Comparison of ENCODE assay signal across 14 cellular contexts in the genomic region with DNA sequence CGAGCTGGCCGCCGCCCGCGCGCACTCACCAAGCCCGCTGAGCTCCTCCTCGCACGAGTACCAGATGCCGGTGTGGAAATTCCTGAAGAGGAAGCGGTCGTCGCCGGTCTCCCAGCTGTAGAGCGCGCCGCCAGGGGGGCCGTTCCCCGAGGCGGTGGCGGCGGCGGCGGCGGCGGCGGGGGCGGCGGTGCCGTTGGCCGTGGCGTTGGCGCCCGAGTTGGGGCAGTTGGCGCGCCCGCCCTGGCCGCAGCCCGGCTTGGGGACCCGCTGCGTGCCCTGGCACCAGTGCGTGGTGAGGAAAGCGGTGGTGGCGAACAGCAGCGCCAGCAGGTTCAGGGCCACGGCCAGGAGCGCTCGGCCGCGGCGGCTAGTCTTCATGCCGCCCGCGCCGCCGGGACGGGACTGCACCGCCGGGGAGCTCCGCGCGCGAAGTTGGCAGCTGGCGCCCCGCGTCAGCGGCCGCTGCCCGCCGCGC. TPM values are rescaled to one million over a fixed set of nuclear protein-coding genes. Genes with fewer than 3 reads are reported as not detected.
A peak's percentile ranks its signal among the peaks of the same experiment; 100 is the strongest.
DNase-seq lines count a peak whose midpoint lies in the region; ATAC-seq, FAIRE-seq and TF ChIP-seq lines count a peak whose summit lies in the region.
"Had no signal": no experiment of that assay in that cellular context is flagged by ENCODE, and none has a peak within 500 bp of the region (broad histone marks: within the 10 kb centered on the region; RNA-seq: fewer than 3 reads in every experiment).

No MANE protein-coding gene starts in this region.

- H3K36me3 ChIP-seq in HepG2 (replicated peaks in 1 of 2; ENCODE audit: control insufficient read depth in 1 of 2, insufficient read depth in 2 of 2, low read length in 2 of 2) (no peaks in the 10 kb centered on the region), right lobe of liver (no peaks in the 10 kb centered on the region)
- H3K36me3 ChIP-seq: ovary had no signal

- no peak overlapping the region for H3K27ac Mint-ChIP-seq in memory B cell
- H3K27ac Mint-ChIP-seq: activated T-helper 2 cell treated with anti-CD3 and anti-CD28 coated beads, Interferon-gamma antibody, Interleukin-2, Interleukin-4, amounts not matched to agents 10 μg/mL and 5 μg/mL and 100 μg/mL, durations not matched to agents 14 hours and 24 hours and 36 hours had no signal

- H3K27me3 ChIP-seq in HepG2 (ENCODE audit: control insufficient read depth in 1 of 2, insufficient read depth in 2 of 2, low read length in 2 of 2) = peaks cover 26 to 88% of the 10 kb centered on the region in 2 experiments
- peaks cover 0 to 12% of the 10 kb centered on the region in 2 donors for H3K27me3 ChIP-seq in right lobe of liver
- H3K27me3 ChIP-seq: ovary had no signal

- H3K79me2 ChIP-seq in HepG2 (ENCODE audit: insufficient read depth, low read length) = no peaks in the 10 kb centered on the region

- whole genome bisulfite sequencing in HepG2 (ENCODE audit: low lambda C conversion rate) = 25% methylated on average over 7 of the region's 71 CpGs
- 2% methylated on average over 25 of the region's 71 CpGs for WGBS in right lobe of liver (ENCODE audit: insufficient coverage, low coverage, low lambda C conversion rate, missing lambda C conversion rate)

- no peaks in the 10 kb centered on the region for H3K4me1 Mint-ChIP-seq in memory B cell

- no peak for DNase-seq in HepG2 (ENCODE audit: low spot score)
- DNase-seq in right lobe of liver = no peak
- DNase-seq in cerebellum (ENCODE audit: low spot score) = peak; percentile 28
- no peak for DNase-seq in memory B cell (ENCODE audit: low spot score in 2 of 2)
- DNase-seq in cerebellar nuclear complex (lab: John Stamatoyannopoulos, UW) = no peak
- DNase-seq in COR-L47 (lab: John Stamatoyannopoulos, UW) = no peak
- DNase-seq: DMS153, NCI-H187 treated with DMSO at 0.1 percent for 48 hours, ovary, T-helper 1 cell had no signal

- POLR2A ChIA-PET in HepG2 (lab: Yijun Ruan, JAX) = no interaction called here

- TF ChIP-seq CTCF in HepG2 (CRISPR knock-in tag; IDR thresholded peaks at IDR 0.05) = no peak
- TF ChIP-seq CTCF in right lobe of liver (IDR thresholded peaks at IDR 0.05) = no peak

- no peak for TF ChIP-seq RAD21 in HepG2 (CRISPR knock-in tag; IDR thresholded peaks at IDR 0.05)

- H2AFZ ChIP-seq in HepG2 (ENCODE audit: low read length) = no peak overlapping the region

- BruUV-seq in HepG2 (replicated peaks; lab: Mats Ljungman, UMichigan) = no TSS peak

- H3K4me3 ChIP-seq in HepG2 (replicated peaks in 1 of 3; ENCODE audit: insufficient read depth in 1 of 3, low read depth in 2 of 3, low read length in 3 of 3) (peak overlapping the region in 2 of 3 experiments; percentile 20 to 30; a peak in 3 of 6 replicates), right lobe of liver (peak overlapping the region in 1 of 3 donors; percentile 26)
- H3K4me3 ChIP-seq: ovary had no signal

- TF ChIP-seq EP300 in HepG2 (IDR thresholded peaks at IDR 0.05; ENCODE audit: low read depth in 2 of 2, low read length in 2 of 2) = no peak
- TF ChIP-seq EP300 in HepG2 (CRISPR knock-in tag; IDR thresholded peaks at IDR 0.05; ENCODE audit: borderline replicate concordance) = no peak

- H3K9me3 ChIP-seq in HepG2 (ENCODE audit: low read length) = no peaks in the 10 kb centered on the region
- H3K9me3 ChIP-seq in right lobe of liver = no peaks in the 10 kb centered on the region
- H3K9me3 ChIP-seq: ovary had no signal

- H3K36me3 Mint-ChIP-seq in memory B cell = no peaks in the 10 kb centered on the region

- intact Hi-C loops in HepG2 (cut with micrococcal nuclease; ENCODE audit: unreplicated experiment) (no loop called here), right lobe of liver (cut with DNase I) (loop anchor here (10.0 kb wide), 1 partner anchor 88 kb away; no protein-coding TSS in a partner anchor)

- FAIRE-seq in HepG2 (lab: Jason Lieb, UNC) = no peak

- H3K4me1 ChIP-seq in HepG2 (ENCODE audit: insufficient read depth, low read length) = no peaks in the 10 kb centered on the region
- no peaks in the 10 kb centered on the region for H3K4me1 ChIP-seq in right lobe of liver

- TF ChIP-seq POLR2A in HepG2 (IDR thresholded peaks at IDR 0.05; ENCODE audit: insufficient read depth in 1 of 2, low read depth in 2 of 2, low read length in 2 of 2) = no peak
- TF ChIP-seq POLR2A in right lobe of liver (IDR thresholded peaks at IDR 0.05) = no peak

- H3K4me2 ChIP-seq in HepG2 (ENCODE audit: low read depth, low read length) = no peak overlapping the region; the same call in 1 of the 2 replicates

- CTCF ChIA-PET in HepG2 (lab: Yijun Ruan, JAX; ENCODE audit: low intra/inter-chr PET ratio, low total read pairs) = no interaction called here

- no peak for ATAC-seq in HepG2
- no peak for ATAC-seq in right lobe of liver
- ATAC-seq in memory B cell (ENCODE audit: low read depth) = peak; percentile 37
- no peak for ATAC-seq in HG03571 (IDR thresholded peaks at IDR 0.05; ENCODE audit: unreplicated experiment)
- no peak for ATAC-seq in HG02973 (IDR thresholded peaks at IDR 0.05; ENCODE audit: unreplicated experiment)

- no peak overlapping the region for H3K9ac ChIP-seq in HepG2 (ENCODE audit: insufficient read depth, low read depth, low read length)

- H3K9me3 Mint-ChIP-seq in memory B cell = no peaks in the 10 kb centered on the region
- H3K9me3 Mint-ChIP-seq: activated T-helper 2 cell treated with anti-CD3 and anti-CD28 coated beads, Interferon-gamma antibody, Interleukin-2, Interleukin-4, amounts not matched to agents 10 μg/mL and 5 μg/mL and 100 μg/mL, durations not matched to agents 14 hours and 24 hours and 36 hours had no signal

- in situ Hi-C loops in HepG2 (cut with HindIII; ENCODE audit: extremely low pct_ligation_motif_present, low pct_unique_long_range_greater_than_20kb) = no loop called here

- no peak overlapping the region for H3K4me3 Mint-ChIP-seq in memory B cell

- no peak overlapping the region for H3K27ac ChIP-seq in HepG2 (ENCODE audit: extremely low read length, insufficient read depth, low read length)
- H3K27ac ChIP-seq in right lobe of liver = no peak overlapping the region
- H3K27ac ChIP-seq: ovary had no signal

- H3K27me3 Mint-ChIP-seq in memory B cell = peaks cover 37% of the 10 kb centered on the region

- H4K20me1 ChIP-seq in HepG2 (ENCODE audit: insufficient read depth, low read length) = peaks cover 3% of the 10 kb centered on the region; the same call in 1 of the 2 replicates

TF ChIP-seq in HepG2, 621 proteins besides CTCF, POLR2A, EP300 and RAD21:
- TF ChIP-seq ZNF607 (CRISPR knock-in tag; IDR thresholded peaks at IDR 0.05; ENCODE audit: borderline replicate concordance) = no peak
- TF ChIP-seq, protein P1, sequence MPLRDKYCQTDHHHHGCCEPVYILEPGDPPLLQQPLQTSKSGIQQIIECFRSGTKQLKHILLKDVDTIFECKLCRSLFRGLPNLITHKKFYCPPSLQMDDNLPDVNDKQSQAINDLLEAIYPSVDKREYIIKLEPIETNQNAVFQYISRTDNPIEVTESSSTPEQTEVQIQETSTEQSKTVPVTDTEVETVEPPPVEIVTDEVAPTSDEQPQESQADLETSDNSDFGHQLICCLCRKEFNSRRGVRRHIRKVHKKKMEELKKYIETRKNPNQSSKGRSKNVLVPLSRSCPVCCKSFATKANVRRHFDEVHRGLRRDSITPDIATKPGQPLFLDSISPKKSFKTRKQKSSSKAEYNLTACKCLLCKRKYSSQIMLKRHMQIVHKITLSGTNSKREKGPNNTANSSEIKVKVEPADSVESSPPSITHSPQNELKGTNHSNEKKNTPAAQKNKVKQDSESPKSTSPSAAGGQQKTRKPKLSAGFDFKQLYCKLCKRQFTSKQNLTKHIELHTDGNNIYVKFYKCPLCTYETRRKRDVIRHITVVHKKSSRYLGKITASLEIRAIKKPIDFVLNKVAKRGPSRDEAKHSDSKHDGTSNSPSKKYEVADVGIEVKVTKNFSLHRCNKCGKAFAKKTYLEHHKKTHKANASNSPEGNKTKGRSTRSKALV (CRISPR knock-in tag; IDR thresholded peaks at IDR 0.05) = peak; percentile 31; the same call in 1 of the 2 replicates

RNA-seq across cellular contexts. Expression of a gene that starts 0.4 kb away (rescaled TPM):
- total RNA-seq in HepG2 (2016; rRNA removed; fragmentation: Illumina TruSeq; extraction: Trizol) = not detected in 2 replicates
- total RNA-seq in HepG2 (2016; cell fraction: cytosol; rRNA removed; fragmentation: Illumina TruSeq; extraction: Trizol; ENCODE audit: low read depth) = not detected in 2 replicates
- not detected in 2 replicates for total RNA-seq in HepG2 (2016; cell fraction: insoluble cytoplasmic fraction; rRNA removed; fragmentation: Illumina TruSeq; extraction: Trizol)
- not detected in 2 replicates for total RNA-seq in HepG2 (2016; cell fraction: membrane; rRNA removed; fragmentation: Illumina TruSeq; extraction: Trizol)
- not detected in 2 replicates for total RNA-seq in HepG2 (2016; cell fraction: nucleus; rRNA removed; fragmentation: Illumina TruSeq; extraction: Trizol)
- polyA plus RNA-seq in HepG2 (2011; rRNA removed) = not detected in 2 replicates
- polyA plus RNA-seq in HepG2 (2011; cell fraction: cytosol; rRNA removed) = not detected in 2 replicates
- not detected in 2 replicates for polyA plus RNA-seq in HepG2 (2011; cell fraction: nucleus; rRNA removed)
- polyA plus RNA-seq in HepG2 (2012) = not detected in 2 replicates
- polyA plus RNA-seq in HepG2 (2016; cell fraction: cytosol; fragmentation: Illumina TruSeq; extraction: Trizol; ENCODE audit: low read depth) = not detected in 2 replicates
- not detected in 2 replicates for polyA plus RNA-seq in HepG2 (2016; cell fraction: insoluble cytoplasmic fraction; fragmentation: Illumina TruSeq; extraction: Trizol; ENCODE audit: low read depth)
- polyA plus RNA-seq in HepG2 (2016; cell fraction: membrane; fragmentation: Illumina TruSeq; extraction: Trizol; ENCODE audit: low read depth) = not detected in 2 replicates
- not detected in 2 replicates for polyA plus RNA-seq in HepG2 (2016; cell fraction: nucleus; fragmentation: Illumina TruSeq; extraction: Trizol; ENCODE audit: insufficient read depth, low read depth)
- not detected in 2 replicates for polyA minus RNA-seq in HepG2 (2011; rRNA and poly(A)+ RNA removed; ENCODE audit: low replicate concordance)
- not detected in 2 replicates for polyA minus RNA-seq in HepG2 (2011; cell fraction: cytosol; rRNA and poly(A)+ RNA removed)
- polyA minus RNA-seq in HepG2 (2011; cell fraction: nucleus; rRNA and poly(A)+ RNA removed) = not detected in 2 replicates
- total RNA-seq in right lobe of liver = under 1 TPM in 1 of 6 experiments, not detected in 5; 0.33 TPM
- total RNA-seq in cerebellum = 6.7 TPM
- total RNA-seq: activated T-helper 2 cell treated with anti-CD3 and anti-CD28 coated beads, Interferon-gamma antibody, Interleukin-2, Interleukin-4, amounts not matched to agents 10 μg/mL and 5 μg/mL and 100 μg/mL, durations not matched to agents 14 hours and 24 hours and 36 hours; fibroblast of lung had no signal
- polyA plus RNA-seq: fibroblast of lung had no signal
